In the genomic region with DNA sequence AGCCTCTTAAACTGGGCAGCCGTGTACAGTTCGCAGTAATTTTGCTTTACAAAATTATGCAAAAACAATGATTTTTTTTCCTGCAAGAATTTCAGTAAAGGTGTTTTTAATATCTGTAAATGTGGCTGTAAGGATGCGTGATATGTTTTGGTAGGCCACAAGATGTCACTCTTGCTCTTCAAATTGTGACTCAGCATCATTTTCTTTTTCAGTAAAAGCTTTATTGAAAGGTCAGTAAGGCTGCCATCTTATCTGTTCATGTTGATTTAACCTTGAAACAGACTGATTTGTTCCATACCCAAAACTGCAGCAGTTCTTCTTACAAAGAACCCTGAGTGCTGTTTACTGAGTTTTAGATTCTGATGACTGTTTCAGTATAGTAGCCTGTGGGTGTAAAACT, we compare ENCODE assay signal across 9 cellular contexts. TPM values are rescaled to one million over a fixed set of nuclear protein-coding genes. Genes with fewer than 3 reads are reported as not detected.
DNase-seq lines count a peak whose midpoint lies in the region; TF ChIP-seq lines count a peak whose summit lies in the region.
"Had no signal": no experiment of that assay in that cellular context is flagged by ENCODE, and none has a peak within 500 bp of the region (broad histone marks: within the 10 kb centered on the region; RNA-seq: fewer than 3 reads in every experiment).

No MANE protein-coding gene starts in this region.

- H3K4me1 Mint-ChIP-seq in glutamatergic neuron (ENCODE audit: low read depth, unreplicated experiment), result no peaks in the 10 kb centered on the region

- peaks cover 0 to 20% (median 16%) of the 10 kb centered on the region in 5 donors for H3K4me1 ChIP-seq in subcutaneous abdominal adipose tissue (ENCODE audit: control insufficient read depth in 5 of 5, insufficient read depth in 5 of 5, low read length in 5 of 5)
- H3K4me1 ChIP-seq in effector memory CD4-positive, alpha-beta T cell (ENCODE audit: control insufficient read depth, insufficient read depth, low read length, poor library complexity, severe bottlenecking), result no peaks in the 10 kb centered on the region

- H3K36me3 ChIP-seq in WERI-Rb-1, result peaks cover 52% of the 10 kb centered on the region
- peaks cover 14 to 40% (median 28%) of the 10 kb centered on the region in 5 donors for H3K36me3 ChIP-seq in subcutaneous abdominal adipose tissue (ENCODE audit: control insufficient read depth in 5 of 5, insufficient read depth in 5 of 5, low read length in 5 of 5)
- peaks cover 25% of the 10 kb centered on the region for H3K36me3 ChIP-seq in effector memory CD4-positive, alpha-beta T cell (ENCODE audit: control insufficient read depth, insufficient read depth, low read length)

- H3K9ac ChIP-seq in subcutaneous abdominal adipose tissue (ENCODE audit: low read length in 5 of 5), result no peak overlapping the region

- no peak overlapping the region for H3K27ac Mint-ChIP-seq in glutamatergic neuron (ENCODE audit: unreplicated experiment)

- DNase-seq in A172 (ENCODE audit: low spot score) (peak; percentile 84), DMS53 treated with DMSO at 0.1 percent for 48 hours (lab: John Stamatoyannopoulos, UW; ENCODE audit: unreplicated experiment) (peak; percentile 60), LNCaP clone FGC (ENCODE audit: low read depth) (no peak), WERI-Rb-1 (no peak), glutamatergic neuron (no peak)
- DNase-seq in effector memory CD4-positive, alpha-beta T cell, result no peak
- no peak for DNase-seq in stimulated activated CD8-positive, alpha-beta memory T cell treated with anti-CD3 and anti-CD28 coated beads, Interleukin-4, amount 100 ng/mL, for 48 hours

- TF ChIP-seq CTCF in LNCaP clone FGC (IDR thresholded peaks at IDR 0.05; ENCODE audit: control insufficient read depth, extremely low read depth, insufficient read depth) (peak; percentile 52), WERI-Rb-1 (IDR thresholded peaks at IDR 0.05; ENCODE audit: low read depth, low read length) (peak; percentile 49; the same call in 1 of the 2 replicates), glutamatergic neuron (IDR thresholded peaks at IDR 0.05; ENCODE audit: partially characterized antibody, unreplicated experiment) (peak; percentile 30)

- H3K9me3 ChIP-seq in WERI-Rb-1 (ENCODE audit: severe bottlenecking), result no peaks in the 10 kb centered on the region
- H3K9me3 ChIP-seq in subcutaneous abdominal adipose tissue (ENCODE audit: control insufficient read depth in 5 of 5, low read length in 5 of 5), result no peaks in the 10 kb centered on the region
- H3K9me3 ChIP-seq in effector memory CD4-positive, alpha-beta T cell (ENCODE audit: control insufficient read depth, low read length), result no peaks in the 10 kb centered on the region

- H3K27me3 ChIP-seq in WERI-Rb-1 (ENCODE audit: insufficient read depth, low read depth, severe bottlenecking), result no peaks in the 10 kb centered on the region
- no peaks in the 10 kb centered on the region for H3K27me3 ChIP-seq in subcutaneous abdominal adipose tissue (ENCODE audit: control insufficient read depth in 5 of 5, insufficient read depth in 4 of 5, low read length in 5 of 5)
- H3K27me3 ChIP-seq in effector memory CD4-positive, alpha-beta T cell (replicated peaks; ENCODE audit: control insufficient read depth, insufficient read depth, low read length, poor library complexity, severe bottlenecking), result no peaks in the 10 kb centered on the region

- H3K27ac ChIP-seq in WERI-Rb-1, result no peak overlapping the region
- peak overlapping the region; percentile 16 for H3K27ac ChIP-seq in subcutaneous abdominal adipose tissue (ENCODE audit: low read depth, low read length)
- H3K27ac ChIP-seq in effector memory CD4-positive, alpha-beta T cell (ENCODE audit: insufficient read depth, low read length, poor library complexity, severe bottlenecking), result no peak overlapping the region
- H3K27ac ChIP-seq: HL-60 had no signal

- H3K9me3 Mint-ChIP-seq in glutamatergic neuron (ENCODE audit: unreplicated experiment), result peaks cover 1% of the 10 kb centered on the region

- H3K4me3 Mint-ChIP-seq in glutamatergic neuron (ENCODE audit: unreplicated experiment), result no peak overlapping the region

- H3K36me3 Mint-ChIP-seq in glutamatergic neuron (ENCODE audit: unreplicated experiment), result no peaks in the 10 kb centered on the region

- no peaks in the 10 kb centered on the region for H3K27me3 Mint-ChIP-seq in glutamatergic neuron (ENCODE audit: unreplicated experiment)

- H3K4me3 ChIP-seq in LNCaP clone FGC (ENCODE audit: low read depth, low read length), result no peak overlapping the region
- no peak overlapping the region for H3K4me3 ChIP-seq in WERI-Rb-1 (ENCODE audit: low read depth, low read length)
- no peak overlapping the region for H3K4me3 ChIP-seq in subcutaneous abdominal adipose tissue (ENCODE audit: low read depth in 1 of 5, low read length in 5 of 5)
- no peak overlapping the region for H3K4me3 ChIP-seq in effector memory CD4-positive, alpha-beta T cell (ENCODE audit: insufficient read depth, low read depth, low read length, poor library complexity, severe bottlenecking)

RNA-seq across cellular contexts. Expression of gene TXLNG, which starts 39.9 kb away (rescaled TPM):
- 14.7 and 21.1 TPM in 2 replicates for total RNA-seq in A172 (2014; rRNA removed; shearing (Covaris generic))
- 10.4 TPM for total RNA-seq in glutamatergic neuron (ENCODE audit: unreplicated experiment)

RNA-seq across cellular contexts. Expression of gene RBBP7, which starts 44.0 kb away (rescaled TPM):
- total RNA-seq in A172 (2014; rRNA removed; shearing (Covaris generic)), result 260 and 261 TPM in 2 replicates
- 79.2 TPM for total RNA-seq in glutamatergic neuron (ENCODE audit: unreplicated experiment)

Comparison
In these comparisons a context has a peak if more than half of its experiments do, and no peak if none do; other contexts are left out.
1. DNase-seq: peak in A172 (single experiment) and DMS53 treated with DMSO at 0.1 percent for 48 hours (single experiment); none in LNCaP clone FGC (single experiment), WERI-Rb-1 (single experiment), glutamatergic neuron (single experiment), effector memory CD4-positive, alpha-beta T cell (0 of 3) and stimulated activated CD8-positive, alpha-beta memory T cell treated with anti-CD3 and anti-CD28 coated beads, Interleukin-4, amount 100 ng/mL, for 48 hours (single experiment).
2. Peak in every context shown above with its lines, with median percentiles within 50 percentile points of each other: CTCF ChIP-seq.